Comparison of ENCODE assay signal across 12 cellular contexts in genomic region chr14:99530407-99530806, GRCh38.
"Had no signal": no experiment of that assay in that cellular context is flagged by ENCODE, and none has a peak within 500 bp of the region (broad histone marks: within the 10 kb centered on the region; RNA-seq: fewer than 3 reads in every experiment).

No MANE protein-coding gene starts in this region.

- ATAC-seq: left ventricle myocardium superior; stimulated activated effector memory CD8-positive, alpha-beta T cell treated with anti-CD3 and anti-CD28 coated beads, Interleukin-12 subunit alpha, Interleukin-12 subunit beta, amount 100 ng/mL, for 72 hours had no signal

- FAIRE-seq: islet of Langerhans had no signal

- H3K9me3 Mint-ChIP-seq: activated T-cell treated with anti-CD3 and anti-CD28 coated beads, Interleukin-2, amount 50 U/mL, for 24 hours; stimulated activated effector memory CD8-positive, alpha-beta T cell treated with anti-CD3 and anti-CD28 coated beads, Interleukin-12 subunit alpha, Interleukin-12 subunit beta, amount 100 ng/mL, for 72 hours had no signal

- H3K27ac ChIP-seq: breast epithelium, thyroid gland, vagina had no signal

- H3K27me3 Mint-ChIP-seq: activated naive CD8-positive, alpha-beta T cell; activated T-cell treated with anti-CD3 and anti-CD28 coated beads, Interleukin-2, amount 50 U/mL, for 24 hours had no signal

- H3K27me3 ChIP-seq: breast epithelium, thyroid gland, vagina had no signal

- H3K36me3 ChIP-seq: breast epithelium, thyroid gland, vagina had no signal

- H3K4me3 ChIP-seq: breast epithelium, thyroid gland, vagina had no signal

- H3K9me3 ChIP-seq: breast epithelium, thyroid gland, vagina had no signal

- DNase-seq: activated effector memory CD4-positive, alpha-beta T cell treated with anti-CD3 and anti-CD28 coated beads, Interleukin-2, amount 50 U/mL, for 16 hours; activated T-cell treated with anti-CD3 and anti-CD28 coated beads, Interleukin-2, amount 50 U/mL, for 24 hours; foreskin melanocyte; left ventricle myocardium superior; posterior cingulate gyrus; T-helper 2 cell; thyroid gland had no signal

- H3K4me1 ChIP-seq: breast epithelium had no signal

- H3K36me3 Mint-ChIP-seq: activated naive CD8-positive, alpha-beta T cell; stimulated activated effector memory CD8-positive, alpha-beta T cell treated with anti-CD3 and anti-CD28 coated beads, Interleukin-12 subunit alpha, Interleukin-12 subunit beta, amount 100 ng/mL, for 72 hours had no signal

- H3K4me3 Mint-ChIP-seq: activated naive CD8-positive, alpha-beta T cell; activated T-cell treated with anti-CD3 and anti-CD28 coated beads, Interleukin-2, amount 50 U/mL, for 24 hours; stimulated activated effector memory CD8-positive, alpha-beta T cell treated with anti-CD3 and anti-CD28 coated beads, Interleukin-12 subunit alpha, Interleukin-12 subunit beta, amount 100 ng/mL, for 72 hours had no signal

- H3K27ac Mint-ChIP-seq: activated naive CD8-positive, alpha-beta T cell; activated T-cell treated with anti-CD3 and anti-CD28 coated beads, Interleukin-2, amount 50 U/mL, for 24 hours; stimulated activated effector memory CD8-positive, alpha-beta T cell treated with anti-CD3 and anti-CD28 coated beads, Interleukin-12 subunit alpha, Interleukin-12 subunit beta, amount 100 ng/mL, for 72 hours had no signal
